Comparison of ENCODE assay signal across 9 cellular contexts in the genomic region with DNA sequence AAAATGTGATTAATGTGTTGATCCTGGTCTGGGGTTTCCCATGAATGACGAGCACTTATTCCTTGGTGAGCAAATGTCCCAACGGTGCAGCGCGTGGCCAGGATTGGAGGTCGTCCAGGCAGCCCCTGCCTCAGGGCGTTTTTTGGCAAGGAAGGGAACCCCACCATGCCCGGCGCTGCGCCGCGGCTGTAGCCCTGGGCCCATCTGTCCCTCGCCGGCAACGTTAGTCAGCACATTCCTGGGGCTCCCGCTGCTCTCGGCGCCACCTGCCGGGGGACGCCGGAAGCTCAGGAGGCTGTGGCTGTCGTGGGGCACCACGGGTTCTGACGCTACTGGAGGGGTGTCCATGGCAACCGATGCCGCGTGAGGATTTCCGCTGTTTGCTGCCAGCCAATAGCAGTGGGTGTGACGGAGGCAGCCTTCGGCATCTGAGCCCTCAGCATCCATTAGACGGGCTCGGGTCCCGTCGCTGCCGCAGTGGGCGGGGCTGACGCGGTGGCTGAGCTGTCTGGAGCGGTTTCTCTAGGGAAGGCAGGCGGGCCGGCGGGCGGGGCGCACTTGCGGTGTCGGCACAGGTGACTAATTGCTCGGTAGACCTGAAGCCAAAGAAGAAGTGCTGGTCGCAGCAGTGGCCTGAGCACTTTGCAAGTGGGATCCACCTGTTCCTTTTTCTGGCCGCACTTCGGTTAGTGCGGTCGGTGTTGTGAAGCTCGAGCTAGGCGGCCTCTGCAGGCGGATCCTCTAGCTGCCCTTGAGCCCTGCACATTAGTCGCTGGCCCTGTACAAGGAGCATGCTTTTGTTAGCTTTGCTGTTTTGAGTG. TPM values are rescaled to one million over a fixed set of nuclear protein-coding genes. Genes with fewer than 3 reads are reported as not detected.
DNase-seq lines count a peak whose midpoint lies in the region; ATAC-seq, FAIRE-seq and TF ChIP-seq lines count a peak whose summit lies in the region.
"Had no signal": no experiment of that assay in that cellular context is flagged by ENCODE, and none has a peak within 500 bp of the region (broad histone marks: within the 10 kb centered on the region; RNA-seq: fewer than 3 reads in every experiment).

No MANE protein-coding gene starts in this region.

- FAIRE-seq in islet of Langerhans (lab: Jason Lieb, UNC) = peak; percentile 13
- FAIRE-seq: colon had no signal

- CTCF ChIA-PET in activated B cell treated with CpG ODN at 0.5 μM for 24 hours (lab: Charles Lee) = interaction anchor here (0.7 to 2.1 kb wide), 12 partner anchors 9 to 124 kb away, joined by 3 to 17 read pairs (median 4); partner anchors contain the start of genes BICDL1, RAB35 and RPLP0

- ATAC-seq in GM18909 (IDR thresholded peaks at IDR 0.05; ENCODE audit: poor library complexity, unreplicated experiment) (peak; percentile 98), HG03175 (IDR thresholded peaks at IDR 0.05; ENCODE audit: unreplicated experiment) (peak; percentile 98), activated B cell treated with CpG ODN at 0.5 μM for 24 hours (ENCODE audit: low read depth) (peak; percentile 93)
- ATAC-seq in central memory CD8-positive, alpha-beta T cell (replicated peaks; ENCODE audit: extremely low read depth, poor library complexity, severe bottlenecking) = peak; percentile 98

- DNase-seq in AG09309 (ENCODE audit: low read depth) (peak; percentile 93), NCI-H2227 treated with DMSO at 0.1 percent for 48 hours (lab: John Stamatoyannopoulos, UW) (peak; percentile 98), activated B cell treated with CpG ODN at 0.5 μM for 24 hours (peak; percentile 98)
- DNase-seq in central memory CD8-positive, alpha-beta T cell (ENCODE audit: low spot score in 2 of 2) = peak; percentile 99 to 100
- peak; percentile 97 for DNase-seq in stimulated activated CD4-positive, alpha-beta T cell treated with anti-CD3 and anti-CD28 coated beads, Interleukin-12 subunit alpha, Interleukin-12 subunit beta, amount 100 ng/mL, for 4 hours

- no peaks in the 10 kb centered on the region for H3K9me3 Mint-ChIP-seq in activated B cell treated with CpG ODN at 0.5 μM for 24 hours
- no peaks in the 10 kb centered on the region for H3K9me3 Mint-ChIP-seq in central memory CD8-positive, alpha-beta T cell

- peaks cover 11% of the 10 kb centered on the region for H3K4me1 Mint-ChIP-seq in activated B cell treated with CpG ODN at 0.5 μM for 24 hours
- peaks cover 23% of the 10 kb centered on the region for H3K4me1 Mint-ChIP-seq in central memory CD8-positive, alpha-beta T cell

- H3K4me3 ChIP-seq in AG09309 (ENCODE audit: control insufficient read depth, low read depth, low read length) = peak overlapping the region; percentile 55

- peaks cover 19% of the 10 kb centered on the region for H3K36me3 Mint-ChIP-seq in activated B cell treated with CpG ODN at 0.5 μM for 24 hours (ENCODE audit: low read depth)
- peaks cover 53% of the 10 kb centered on the region for H3K36me3 Mint-ChIP-seq in central memory CD8-positive, alpha-beta T cell (ENCODE audit: insufficient read depth)

- intact Hi-C loops in activated B cell treated with CpG ODN at 0.5 μM for 24 hours (cut with micrococcal nuclease) = loop anchor here (1.0 to 5.0 kb wide), 9 partner anchors 23 to 420 kb away; partner anchors contain the start of genes CIT, PRKAB1, RAB35 and RPLP0

- no peaks in the 10 kb centered on the region for H3K27me3 Mint-ChIP-seq in activated B cell treated with CpG ODN at 0.5 μM for 24 hours
- H3K27me3 Mint-ChIP-seq in central memory CD8-positive, alpha-beta T cell = no peaks in the 10 kb centered on the region

- peak overlapping the region; percentile 81 for H3K27ac Mint-ChIP-seq in activated B cell treated with CpG ODN at 0.5 μM for 24 hours
- peak overlapping the region; percentile 88 for H3K27ac Mint-ChIP-seq in central memory CD8-positive, alpha-beta T cell (ENCODE audit: low read depth)

- H3K4me3 Mint-ChIP-seq in activated B cell treated with CpG ODN at 0.5 μM for 24 hours = peak overlapping the region; percentile 76
- peak overlapping the region; percentile 64 for H3K4me3 Mint-ChIP-seq in central memory CD8-positive, alpha-beta T cell

- POLR2A ChIA-PET in activated B cell treated with CpG ODN at 0.5 μM for 24 hours (lab: Charles Lee) = interaction anchor here (0.6 to 2.0 kb wide), 14 partner anchors 22 to 419 kb away, joined by 3 to 27 read pairs (median 4); partner anchors contain the start of genes BICDL1, GCN1, PRKAB1 and RAB35

- TF ChIP-seq CTCF in AG09309 (IDR thresholded peaks at IDR 0.05; ENCODE audit: control insufficient read depth, insufficient read depth, low read depth, low read length, missing control alignments) (peak; percentile 98), activated B cell treated with CpG ODN at 0.5 μM for 24 hours (IDR thresholded peaks at IDR 0.05) (peak; percentile 74)

RNA-seq across cellular contexts. Expression of gene RAB35, which starts 29.5 kb away (rescaled TPM):
- total RNA-seq in activated B cell treated with CpG ODN at 0.5 μM for 24 hours = 43.8 and 45.6 TPM in 2 replicates

Comparison
In these comparisons a context has a peak if more than half of its experiments do, and no peak if none do; other contexts are left out.
1. Peak in every context shown above with its lines: DNase-seq, ATAC-seq and H3K4me3 ChIP-seq.